13 cellular contexts compared by ENCODE assay signal in genomic region chr5:54616031-54616430, GRCh38.
DNase-seq lines count a peak whose midpoint lies in the region; ATAC-seq and TF ChIP-seq lines count a peak whose summit lies in the region.
"Had no signal": no experiment of that assay in that cellular context is flagged by ENCODE, and none has a peak within 500 bp of the region (broad histone marks: within the 10 kb centered on the region; RNA-seq: fewer than 3 reads in every experiment).

No MANE protein-coding gene starts in this region.

- no peak for TF ChIP-seq CTCF in cardiac fibroblast (IDR thresholded peaks at IDR 0.05; ENCODE audit: low read depth, low read length)
- TF ChIP-seq CTCF in tibial artery (IDR thresholded peaks at IDR 0.05) = no peak

- H3K4me1 ChIP-seq in tibial artery = peaks cover 0 to 41% (median 18%) of the 10 kb centered on the region in 4 donors

- H3K9me3 ChIP-seq in tibial artery = no peaks in the 10 kb centered on the region

- in situ Hi-C loops in KBM-7 (cut with MboI; ENCODE audit: low pct_unique_long_range_greater_than_20kb, low sequenced_read_pairs) = no loop called here

- intact Hi-C loops in tibial artery (cut with DNase I; ENCODE audit: low total_unique reads) = no loop called here

- no peak overlapping the region for H3K27ac ChIP-seq in tibial artery

- peak; percentile 18 for DNase-seq in KBM-7
- peak; percentile 81 to 92 for DNase-seq in cardiac fibroblast (ENCODE audit: low read depth in 2 of 2)
- DNase-seq in left lobe of liver (ENCODE audit: low spot score) = peak; percentile 84
- DNase-seq in tibial artery = peak; percentile 69 to 78
- DNase-seq in NCI-H510A treated with DMSO at 0.1 percent for 48 hours (lab: John Stamatoyannopoulos, UW) = no peak
- no peak for DNase-seq in middle frontal gyrus (ENCODE audit: extremely low spot score, low spot score)
- DNase-seq: activated CD4-positive, CD25-positive, alpha-beta regulatory T cell treated with anti-CD3 and anti-CD28 coated beads, Interleukin-2, amount 50 U/mL, for 72 hours; DMS79; MM.1S; stimulated activated CD4-positive, alpha-beta T cell treated with anti-CD3 and anti-CD28 coated beads, Interleukin-15, amount 100 ng/mL, for 24 hours had no signal

- no peaks in the 10 kb centered on the region for H3K27me3 ChIP-seq in tibial artery

- no peaks in the 10 kb centered on the region for H3K36me3 ChIP-seq in tibial artery

- peak; percentile 86 for ATAC-seq in left lobe of liver
- ATAC-seq in GM18511 (IDR thresholded peaks at IDR 0.05; ENCODE audit: unreplicated experiment) = no peak
- ATAC-seq in GM21825 (IDR thresholded peaks at IDR 0.05; ENCODE audit: unreplicated experiment) = no peak
- ATAC-seq: activated naive CD4-positive, alpha-beta T cell treated with anti-CD3 and anti-CD28 coated beads, Interleukin-2, amount 50 U/mL, for 72 hours had no signal

- H3K4me3 ChIP-seq in cardiac fibroblast (replicated peaks in 1 of 2; ENCODE audit: low read depth in 2 of 2, low read length in 2 of 2) (no peak overlapping the region), tibial artery (no peak overlapping the region)

Comparison
In these comparisons a context has a peak if more than half of its experiments do, and no peak if none do; other contexts are left out.
1. DNase-seq: peak in KBM-7 (single experiment), cardiac fibroblast (2 of 2), left lobe of liver (single experiment) and tibial artery (2 of 2); none in NCI-H510A treated with DMSO at 0.1 percent for 48 hours (single experiment) and middle frontal gyrus (single experiment).